ENCODE assay signal across 14 cellular contexts in the genomic region with DNA sequence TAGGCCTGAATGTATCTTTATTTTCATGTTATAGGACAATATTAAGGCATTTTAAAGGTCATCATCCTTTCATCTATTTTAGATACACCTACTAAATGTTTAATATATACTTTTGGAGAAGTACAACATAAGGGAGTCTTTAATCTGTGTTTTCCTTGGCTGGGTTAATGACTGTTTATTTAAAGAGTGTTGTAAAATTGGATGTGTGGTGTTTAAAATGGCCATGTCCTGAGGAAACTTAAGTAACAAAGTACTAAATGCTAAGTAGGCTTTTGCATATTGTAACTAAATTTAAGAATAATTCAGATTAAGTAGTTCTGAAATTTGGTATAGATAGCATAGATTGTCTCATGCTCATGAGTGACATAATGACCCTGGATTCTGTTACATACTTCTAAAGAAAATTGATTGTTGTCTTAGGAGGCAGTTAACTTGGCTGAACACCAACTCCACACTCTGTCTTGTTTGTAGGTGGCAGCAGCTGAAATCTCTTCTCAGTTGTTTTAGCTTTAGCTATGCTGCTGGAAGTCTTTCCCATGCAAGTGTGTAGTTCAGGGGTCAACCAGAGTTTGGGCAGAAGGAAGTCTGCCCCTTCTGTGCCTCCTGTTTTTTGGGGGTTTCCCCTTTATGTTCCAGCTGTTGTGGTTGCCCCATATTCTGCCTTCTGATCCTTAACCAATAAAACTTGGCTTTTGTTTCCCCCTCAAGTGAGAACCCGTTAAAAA. TPM values are rescaled to one million over a fixed set of nuclear protein-coding genes. Genes with fewer than 3 reads are reported as not detected.
A peak's percentile ranks its signal among the peaks of the same experiment; 100 is the strongest.
DNase-seq lines count a peak whose midpoint lies in the region; ATAC-seq and TF ChIP-seq lines count a peak whose summit lies in the region.
"Had no signal": no experiment of that assay in that cellular context is flagged by ENCODE, and none has a peak within 500 bp of the region (broad histone marks: within the 10 kb centered on the region; RNA-seq: fewer than 3 reads in every experiment).

No MANE protein-coding gene starts in this region.

- peaks cover 27 to 44% (median 39%) of the 10 kb centered on the region in 4 donors for H3K4me1 Mint-ChIP-seq in CD4-positive, alpha-beta memory T cell

- H3K79me2 ChIP-seq in KMS-11 (ENCODE audit: insufficient read depth, low read depth): no peaks in the 10 kb centered on the region

- no peaks in the 10 kb centered on the region for H3K9me3 ChIP-seq in CD4-positive, alpha-beta memory T cell (ENCODE audit: control insufficient read depth in 1 of 2, low read length in 2 of 2)
- no peaks in the 10 kb centered on the region for H3K9me3 ChIP-seq in ascending aorta
- no peaks in the 10 kb centered on the region for H3K9me3 ChIP-seq in muscle layer of colon (ENCODE audit: low read length)

- DNase-seq in CD4-positive, alpha-beta memory T cell: no peak
- DNase-seq in ascending aorta (ENCODE audit: low spot score in 2 of 2) (no peak), OCI-M2 (lab: John Stamatoyannopoulos, UW; ENCODE audit: unreplicated experiment) (no peak), C1 segment of cervical spinal cord (lab: John Stamatoyannopoulos, UW) (no peak), kidney glomerular epithelial cell (lab: John Stamatoyannopoulos, UW) (no peak)
- DNase-seq: activated CD4-positive, alpha-beta T cell treated with anti-CD3 and anti-CD28 coated beads for 36 hours; activated naive CD4-positive, alpha-beta T cell treated with anti-CD3 and anti-CD28 coated beads, Interleukin-2, amount 10 ng/mL, durations not matched to agents 7 days and 5 days; effector memory CD4-positive, alpha-beta T cell; NCI-H1930; stimulated activated CD4-positive, alpha-beta T cell treated with anti-CD3 and anti-CD28 coated beads, Interleukin-15, amount 100 ng/mL, for 24 hours had no signal

- peaks cover 39% of the 10 kb centered on the region for H3K36me3 ChIP-seq in CD4-positive, alpha-beta memory T cell (ENCODE audit: insufficient read depth, low read length)
- H3K36me3 ChIP-seq in KMS-11 (ENCODE audit: insufficient read depth) (peaks cover 3% of the 10 kb centered on the region; the same call in 1 of the 2 replicates), ascending aorta (peaks cover 45 to 93% of the 10 kb centered on the region in 2 donors), muscle layer of colon (ENCODE audit: insufficient read depth, low read length) (peaks cover 40% of the 10 kb centered on the region)

- H3K4me3 Mint-ChIP-seq in CD4-positive, alpha-beta memory T cell: no peak overlapping the region
- H3K4me3 Mint-ChIP-seq: activated CD4-positive, alpha-beta T cell treated with anti-CD3 and anti-CD28 coated beads for 36 hours; activated naive CD4-positive, alpha-beta T cell treated with anti-CD3 and anti-CD28 coated beads, Interleukin-2, amount 10 ng/mL, durations not matched to agents 7 days and 5 days; stimulated activated memory B cell treated with anti-CD40 and anti-IgM and Interleukin-4, amounts not matched to agents 10 μg/mL and 1 μg/mL and 100 μg/mL, for 72 hours had no signal

- CTCF ChIA-PET in CD4-positive, alpha-beta memory T cell (lab: Charles Lee; ENCODE audit: partially characterized antibody): no interaction called here

- H3K9ac ChIP-seq in KMS-11: no peak overlapping the region
- no peak overlapping the region for H3K9ac ChIP-seq in muscle layer of colon (ENCODE audit: low read length)

- peak overlapping the region in 4 of 7 donors; percentile 2 to 90 (median 38) for H3K27ac Mint-ChIP-seq in CD4-positive, alpha-beta memory T cell
- H3K27ac Mint-ChIP-seq: activated CD4-positive, alpha-beta T cell treated with anti-CD3 and anti-CD28 coated beads for 36 hours; activated naive CD4-positive, alpha-beta T cell treated with anti-CD3 and anti-CD28 coated beads, Interleukin-2, amount 10 ng/mL, durations not matched to agents 7 days and 5 days; stimulated activated memory B cell treated with anti-CD40 and anti-IgM and Interleukin-4, amounts not matched to agents 10 μg/mL and 1 μg/mL and 100 μg/mL, for 72 hours had no signal

- H4K20me1 ChIP-seq in KMS-11 (ENCODE audit: insufficient read depth): no peaks in the 10 kb centered on the region

- POLR2A ChIA-PET in CD4-positive, alpha-beta memory T cell (lab: Charles Lee; ENCODE audit: partially characterized antibody): no interaction called here

- H3K27me3 ChIP-seq in CD4-positive, alpha-beta memory T cell (ENCODE audit: insufficient read depth, low read length): no peaks in the 10 kb centered on the region
- H3K27me3 ChIP-seq in KMS-11 (ENCODE audit: insufficient read depth, low read depth) (no peaks in the 10 kb centered on the region), ascending aorta (no peaks in the 10 kb centered on the region), muscle layer of colon (ENCODE audit: control insufficient read depth in 1 of 2, insufficient read depth in 2 of 2, low read length in 2 of 2) (no peaks in the 10 kb centered on the region)

- no peaks in the 10 kb centered on the region for H3K9me3 Mint-ChIP-seq in CD4-positive, alpha-beta memory T cell
- H3K9me3 Mint-ChIP-seq: activated naive CD4-positive, alpha-beta T cell treated with anti-CD3 and anti-CD28 coated beads, Interleukin-2, amount 10 ng/mL, durations not matched to agents 7 days and 5 days; stimulated activated memory B cell treated with anti-CD40 and anti-IgM and Interleukin-4, amounts not matched to agents 10 μg/mL and 1 μg/mL and 100 μg/mL, for 72 hours had no signal

- no peak overlapping the region for H3K4me3 ChIP-seq in CD4-positive, alpha-beta memory T cell (ENCODE audit: low read length in 2 of 2)
- H3K4me3 ChIP-seq in KMS-11 (IDR thresholded peaks at IDR 0.05; ENCODE audit: insufficient read depth, low read depth, low read length) (no peak overlapping the region), ascending aorta (no peak overlapping the region), muscle layer of colon (ENCODE audit: low read depth in 1 of 2, low read length in 2 of 2) (no peak overlapping the region)

- H3K4me2 ChIP-seq in KMS-11: peak overlapping the region; percentile 2; the same call in 1 of the 2 replicates

- peaks cover 23% of the 10 kb centered on the region for H3K4me1 ChIP-seq in CD4-positive, alpha-beta memory T cell (ENCODE audit: insufficient read depth, low read length)
- H3K4me1 ChIP-seq in KMS-11 (ENCODE audit: low read depth, poor library complexity, severe bottlenecking) (peaks cover 51% of the 10 kb centered on the region), ascending aorta (peaks cover 0 to 4% of the 10 kb centered on the region in 2 donors), muscle layer of colon (ENCODE audit: insufficient read depth, low read length) (peaks cover 51% of the 10 kb centered on the region)

- peaks cover 62 to 79% of the 10 kb centered on the region in 2 donors for H3K36me3 Mint-ChIP-seq in CD4-positive, alpha-beta memory T cell

- H2AFZ ChIP-seq in KMS-11 (ENCODE audit: low read depth): no peak overlapping the region

- intact Hi-C loops in CD4-positive, alpha-beta memory T cell (cut with micrococcal nuclease): loop anchor here (10.0 kb wide), 1 partner anchor 225 kb away; no protein-coding TSS in a partner anchor
- intact Hi-C loops in ascending aorta (cut with DNase I): no loop called here

- ATAC-seq in HG02571 (IDR thresholded peaks at IDR 0.05; ENCODE audit: unreplicated experiment): no peak
- ATAC-seq: activated CD4-positive, alpha-beta T cell treated with anti-CD3 and anti-CD28 coated beads for 36 hours; stimulated activated memory B cell treated with anti-CD40 and anti-IgM and Interleukin-4, amounts not matched to agents 10 μg/mL and 1 μg/mL and 100 μg/mL, for 72 hours had no signal

- H3K27me3 Mint-ChIP-seq in CD4-positive, alpha-beta memory T cell: no peaks in the 10 kb centered on the region
- H3K27me3 Mint-ChIP-seq: activated CD4-positive, alpha-beta T cell treated with anti-CD3 and anti-CD28 coated beads for 36 hours; activated naive CD4-positive, alpha-beta T cell treated with anti-CD3 and anti-CD28 coated beads, Interleukin-2, amount 10 ng/mL, durations not matched to agents 7 days and 5 days; stimulated activated memory B cell treated with anti-CD40 and anti-IgM and Interleukin-4, amounts not matched to agents 10 μg/mL and 1 μg/mL and 100 μg/mL, for 72 hours had no signal

- H3K27ac ChIP-seq in CD4-positive, alpha-beta memory T cell (ENCODE audit: low read depth, low read length): no peak overlapping the region
- no peak overlapping the region for H3K27ac ChIP-seq in KMS-11
- H3K27ac ChIP-seq in ascending aorta: peak overlapping the region; percentile 11 to 15
- peak overlapping the region; percentile 27 for H3K27ac ChIP-seq in muscle layer of colon (ENCODE audit: low read depth, low read length)

- no peak for TF ChIP-seq CTCF in KMS-11 (conservative IDR thresholded peaks at IDR 0.05; ENCODE audit: low read depth, low read length)
- TF ChIP-seq CTCF in ascending aorta (IDR thresholded peaks at IDR 0.05): no peak

RNA-seq across cellular contexts. Expression of a gene that starts 29.2 kb away (rescaled TPM):
- 10 to 100 TPM; 42.1 to 51.1 TPM for total RNA-seq in CD4-positive, alpha-beta memory T cell
- polyA plus RNA-seq in CD4-positive, alpha-beta memory T cell: 10 to 100 TPM; 57.8 to 75.9 TPM
- total RNA-seq in ascending aorta: 19.2 TPM

Comparison
In these comparisons a context has a peak if more than half of its experiments do, and no peak if none do; other contexts are left out.
1. H3K27ac ChIP-seq: peak in ascending aorta (2 of 2) and muscle layer of colon (single experiment); none in CD4-positive, alpha-beta memory T cell (single experiment) and KMS-11 (single experiment).